Comparison of ENCODE assay signal across 9 cellular contexts in the genomic region with DNA sequence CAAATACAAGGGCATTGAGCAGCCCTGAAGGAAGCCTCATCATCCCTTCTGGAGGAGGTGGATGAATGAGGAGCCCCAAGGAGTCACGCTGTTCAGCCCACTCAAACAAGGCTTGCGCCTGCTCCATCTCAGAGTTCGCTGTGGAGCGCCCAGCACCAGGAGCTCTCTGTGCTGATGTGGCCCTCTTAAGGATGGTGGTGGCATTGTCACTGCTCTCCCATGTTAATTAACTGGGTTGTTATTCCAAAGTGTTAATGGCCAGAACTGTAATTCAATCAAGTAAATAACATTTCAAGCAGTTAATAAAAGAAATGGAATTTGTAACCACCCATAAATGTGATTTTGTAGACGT.
DNase-seq lines count a peak whose midpoint lies in the region; ATAC-seq and TF ChIP-seq lines count a peak whose summit lies in the region.
"Had no signal": no experiment of that assay in that cellular context is flagged by ENCODE, and none has a peak within 500 bp of the region (broad histone marks: within the 10 kb centered on the region; RNA-seq: fewer than 3 reads in every experiment).

No MANE protein-coding gene starts in this region.

- H3K9me3 ChIP-seq in HEK293 (ENCODE audit: control insufficient read depth, insufficient read depth, low read depth, low read length) (no peaks in the 10 kb centered on the region), NT2/D1 (ENCODE audit: insufficient read depth, low read length) (peaks cover under 1% of the 10 kb centered on the region; the same call in 1 of the 2 replicates), esophagus muscularis mucosa (peaks cover 0 to 9% (median under 1%) of the 10 kb centered on the region in 4 donors)

- TF ChIP-seq CTCF in HEK293 (tag by site-specific recombination; IDR thresholded peaks at IDR 0.05) (0 out of 2 replicates have a peak, but pooled peaks have one; percentile 11), esophagus muscularis mucosa (IDR thresholded peaks at IDR 0.05) (no peak)

- TF ChIP-seq POLR2A in esophagus muscularis mucosa (IDR thresholded peaks at IDR 0.05; ENCODE audit: low read depth) = no peak

- H3K9ac ChIP-seq in NT2/D1 (ENCODE audit: insufficient read length, low read depth) = no peak overlapping the region

- H3K4me3 ChIP-seq in HEK293 (ENCODE audit: low read depth, low read length) = no peak overlapping the region
- no peak overlapping the region for H3K4me3 ChIP-seq in NT2/D1 (ENCODE audit: insufficient read length, low read depth)
- H3K4me3 ChIP-seq in esophagus muscularis mucosa = no peak overlapping the region

- DNase-seq in NT2/D1 (ENCODE audit: low read depth, low spot score) (peak; percentile 35), esophagus muscularis mucosa (ENCODE audit: extremely low spot score) (peak; percentile 89), posterior cingulate gyrus (peak in 7 of 10 donors; percentile 32 to 93 (median 65)), NCI-H146 (lab: John Stamatoyannopoulos, UW) (no peak), SKM-1 treated with dmso at 0.1 percent for 144 hours (lab: John Stamatoyannopoulos, UW; ENCODE audit: unreplicated experiment) (no peak)
- DNase-seq: NCI-H2081 treated with DMSO at 0.1 percent for 48 hours had no signal

- ATAC-seq in GM19023 (IDR thresholded peaks at IDR 0.05; ENCODE audit: unreplicated experiment) (no peak), HG02970 (IDR thresholded peaks at IDR 0.05; ENCODE audit: low FRiP score, unreplicated experiment) (no peak)

- POLR2A ChIA-PET in HEK293 (lab: Yijun Ruan, JAX) = no interaction called here

- intact Hi-C loops in esophagus muscularis mucosa (cut with DNase I) (no loop called here), posterior cingulate gyrus (cut with DNase I) (no loop called here)

- H3K4me1 ChIP-seq in HEK293 (ENCODE audit: control insufficient read depth, insufficient read depth, low read length) = no peaks in the 10 kb centered on the region
- H3K4me1 ChIP-seq in NT2/D1 (ENCODE audit: insufficient read depth, insufficient read length) = no peaks in the 10 kb centered on the region
- H3K4me1 ChIP-seq in esophagus muscularis mucosa = no peaks in the 10 kb centered on the region

- no peak overlapping the region for H3K27ac ChIP-seq in HEK293 (ENCODE audit: extremely low read depth, low read depth, low read length)
- H3K27ac ChIP-seq in esophagus muscularis mucosa (replicated peaks in 1 of 4) = no peak overlapping the region

- H3K36me3 ChIP-seq in HEK293 (ENCODE audit: control insufficient read depth in 2 of 2, insufficient read depth in 1 of 2, low read length in 2 of 2) (no peaks in the 10 kb centered on the region), NT2/D1 (ENCODE audit: insufficient read depth, insufficient read length, low read length) (no peaks in the 10 kb centered on the region), esophagus muscularis mucosa (no peaks in the 10 kb centered on the region)

- 74% methylated on average over 5 of the region's 5 CpGs for WGBS in esophagus muscularis mucosa

- H3K27me3 ChIP-seq in NT2/D1 (ENCODE audit: insufficient read depth, insufficient read length) (peaks cover 2% of the 10 kb centered on the region), esophagus muscularis mucosa (peaks cover 0 to 4% (median 0%) of the 10 kb centered on the region in 4 donors)

- TF ChIP-seq EP300 in esophagus muscularis mucosa (IDR thresholded peaks at IDR 0.05) = no peak

- CTCF ChIA-PET in HEK293 (lab: Yijun Ruan, JAX) = no interaction called here

TF ChIP-seq in HEK293, 187 proteins besides CTCF, POLR2A, EP300 and RAD21:
- TF ChIP-seq, protein P1, sequence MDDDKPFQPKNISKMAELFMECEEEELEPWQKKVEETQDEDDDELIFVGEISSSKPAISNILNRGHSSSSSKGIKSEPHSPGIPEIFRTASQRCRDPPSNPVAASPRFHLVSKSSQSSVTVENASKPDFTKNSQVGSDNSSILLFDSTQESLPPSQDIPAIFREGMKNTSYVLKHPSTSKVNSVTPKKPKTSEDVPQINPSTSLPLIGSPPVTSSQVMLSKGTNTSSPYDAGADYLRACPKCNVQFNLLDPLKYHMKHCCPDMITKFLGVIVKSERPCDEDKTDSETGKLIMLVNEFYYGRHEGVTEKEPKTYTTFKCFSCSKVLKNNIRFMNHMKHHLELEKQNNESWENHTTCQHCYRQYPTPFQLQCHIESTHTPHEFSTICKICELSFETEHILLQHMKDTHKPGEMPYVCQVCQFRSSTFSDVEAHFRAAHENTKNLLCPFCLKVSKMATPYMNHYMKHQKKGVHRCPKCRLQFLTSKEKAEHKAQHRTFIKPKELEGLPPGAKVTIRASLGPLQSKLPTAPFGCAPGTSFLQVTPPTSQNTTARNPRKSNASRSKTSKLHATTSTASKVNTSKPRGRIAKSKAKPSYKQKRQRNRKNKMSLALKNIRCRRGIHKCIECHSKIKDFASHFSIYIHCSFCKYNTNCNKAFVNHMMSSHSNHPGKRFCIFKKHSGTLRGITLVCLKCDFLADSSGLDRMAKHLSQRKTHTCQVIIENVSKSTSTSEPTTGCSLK (tag by site-specific recombination; IDR thresholded peaks at IDR 0.05) = no peak

Comparison
In these comparisons a context has a peak if more than half of its experiments do, and no peak if none do; other contexts are left out.
1. DNase-seq: peak in NT2/D1 (single experiment), esophagus muscularis mucosa (single experiment) and posterior cingulate gyrus (7 of 10); none in NCI-H146 (single experiment) and SKM-1 treated with dmso at 0.1 percent for 144 hours (single experiment).